9 cellular contexts compared by ENCODE assay signal in the genomic region with DNA sequence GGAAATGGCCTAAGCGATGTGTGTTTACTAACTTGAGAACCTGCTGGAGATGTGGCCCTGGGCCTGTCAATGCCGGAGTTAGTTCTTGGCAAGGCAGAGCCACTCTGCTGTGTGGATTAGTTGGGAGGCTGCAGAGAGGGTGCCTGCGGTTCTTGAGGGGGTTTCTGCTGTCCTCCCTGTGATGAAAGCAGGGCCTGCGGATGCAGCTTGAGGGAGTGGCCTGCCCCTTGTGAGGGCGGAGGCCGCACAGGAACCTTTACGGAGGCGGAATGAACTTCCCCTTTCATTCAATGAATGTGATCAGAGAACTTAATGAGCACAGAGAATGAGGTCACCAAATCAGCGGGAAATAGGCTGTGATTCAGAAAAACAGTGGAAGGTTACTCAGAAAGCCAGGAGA. TPM values are rescaled to one million over a fixed set of nuclear protein-coding genes. Genes with fewer than 3 reads are reported as not detected.
DNase-seq lines count a peak whose midpoint lies in the region; ATAC-seq lines count a peak whose summit lies in the region.
"Had no signal": no experiment of that assay in that cellular context is flagged by ENCODE, and none has a peak within 500 bp of the region (broad histone marks: within the 10 kb centered on the region; RNA-seq: fewer than 3 reads in every experiment).

No MANE protein-coding gene starts in this region.

- no peak overlapping the region for H4K8ac ChIP-seq in neuronal stem cell (ENCODE audit: low read depth, low read length)

- H3K36me3 Mint-ChIP-seq in activated naive CD8-positive, alpha-beta T cell treated with anti-CD3 and anti-CD28 coated beads, Interleukin-2, amount 10 ng/mL, durations not matched to agents 7 days and 5 days = peaks cover 2% of the 10 kb centered on the region

- peak; percentile 58 for ATAC-seq in GM19035 (IDR thresholded peaks at IDR 0.05; ENCODE audit: unreplicated experiment)
- ATAC-seq in activated naive CD8-positive, alpha-beta T cell treated with anti-CD3 and anti-CD28 coated beads, Interleukin-2, amount 10 ng/mL, durations not matched to agents 7 days and 5 days (ENCODE audit: low read depth) = peak; percentile 94

- WGBS in neuronal stem cell (ENCODE audit: extremely low coverage in 2 of 2, insufficient read length in 2 of 2, insufficient replicate concordance in 1 of 2), 2 donors = no CpG with 5 or more reads among the region's 9 CpGs

- H3K4me1 ChIP-seq in HUES6 (ENCODE audit: control insufficient read depth, insufficient read depth, low read length) = peaks cover 38% of the 10 kb centered on the region
- peaks cover 7 to 13% of the 10 kb centered on the region in 2 donors for H3K4me1 ChIP-seq in neuronal stem cell (ENCODE audit: control insufficient read depth in 2 of 2, insufficient read depth in 1 of 2, low read depth in 1 of 2, low read length in 2 of 2)
- H3K4me1 ChIP-seq: adrenal gland had no signal

- H2BK12ac ChIP-seq in neuronal stem cell (ENCODE audit: low read length) = no peak overlapping the region

- H3K4me3 Mint-ChIP-seq in activated naive CD8-positive, alpha-beta T cell treated with anti-CD3 and anti-CD28 coated beads, Interleukin-2, amount 10 ng/mL, durations not matched to agents 7 days and 5 days = peak overlapping the region; percentile 45

- H3K4ac ChIP-seq in neuronal stem cell (ENCODE audit: low read length) = no peak overlapping the region

- no peak overlapping the region for H3K27ac ChIP-seq in HUES6 (ENCODE audit: low read depth, low read length)
- peak overlapping the region; percentile 26 for H3K27ac ChIP-seq in neuronal stem cell (replicated peaks; ENCODE audit: low read length)
- H3K27ac ChIP-seq: adrenal gland had no signal

- H3K23ac ChIP-seq in neuronal stem cell (ENCODE audit: low read depth, low read length, poor library complexity) = no peak overlapping the region

- H3K36me3 ChIP-seq in HUES6 (ENCODE audit: control insufficient read depth, insufficient read depth, low read length) (no peaks in the 10 kb centered on the region), neuronal stem cell (replicated peaks in 1 of 2; ENCODE audit: control insufficient read depth in 2 of 2, insufficient read depth in 2 of 2, low read length in 2 of 2) (no peaks in the 10 kb centered on the region)
- H3K36me3 ChIP-seq: adrenal gland had no signal

- H3K4me1 Mint-ChIP-seq in activated naive CD8-positive, alpha-beta T cell treated with anti-CD3 and anti-CD28 coated beads, Interleukin-2, amount 10 ng/mL, durations not matched to agents 7 days and 5 days = peaks cover 16% of the 10 kb centered on the region

- H2AFZ ChIP-seq in neuronal stem cell (ENCODE audit: low read length) = peak overlapping the region; percentile 86

- POLR2A ChIA-PET in activated naive CD8-positive, alpha-beta T cell treated with anti-CD3 and anti-CD28 coated beads, Interleukin-2, amount 10 ng/mL, durations not matched to agents 7 days and 5 days (lab: Charles Lee) = no interaction called here

- H3K9me3 ChIP-seq in HUES6 (ENCODE audit: control insufficient read depth, insufficient read depth, low read depth, low read length) (0 out of 2 replicates have a peak, but pooled peaks cover 6% of the 10 kb centered on the region), neuronal stem cell (replicated peaks in 1 of 2; ENCODE audit: control insufficient read depth in 2 of 2, insufficient read depth in 1 of 2, low read depth in 1 of 2, low read length in 2 of 2) (no peaks in the 10 kb centered on the region)
- H3K9me3 ChIP-seq: adrenal gland had no signal

- H3K9ac ChIP-seq in HUES6 (ENCODE audit: low read length) = peak overlapping the region; percentile 10
- no peak overlapping the region for H3K9ac ChIP-seq in neuronal stem cell (ENCODE audit: low read depth, low read length, poor library complexity)

- H3K14ac ChIP-seq in neuronal stem cell (ENCODE audit: low read length) = no peak overlapping the region

- H3K27me3 Mint-ChIP-seq in activated naive CD8-positive, alpha-beta T cell treated with anti-CD3 and anti-CD28 coated beads, Interleukin-2, amount 10 ng/mL, durations not matched to agents 7 days and 5 days = peaks cover 2% of the 10 kb centered on the region

- H2BK5ac ChIP-seq in neuronal stem cell (ENCODE audit: low read length) = no peak overlapping the region

- H2AK5ac ChIP-seq in neuronal stem cell (ENCODE audit: low read depth, low read length) = no peak overlapping the region

- DNase-seq in activated naive CD8-positive, alpha-beta T cell treated with anti-CD3 and anti-CD28 coated beads, Interleukin-2, amount 10 ng/mL, durations not matched to agents 7 days and 5 days = peak; percentile 52
- DNase-seq in neuronal stem cell (ENCODE audit: low spot score) (peak; percentile 31), NCI-H2227 treated with DMSO at 0.1 percent for 48 hours (lab: John Stamatoyannopoulos, UW) (no peak), NCI-H1694 treated with DMSO at 0.1 percent for 48 hours (lab: John Stamatoyannopoulos, UW) (no peak), NCI-H1417 treated with DMSO at 0.1 percent for 48 hours (lab: John Stamatoyannopoulos, UW) (no peak), NCI-H2107 treated with DMSO at 0.1 percent for 48 hours (lab: John Stamatoyannopoulos, UW; ENCODE audit: unreplicated experiment) (no peak)

- no peak overlapping the region for H4K91ac ChIP-seq in neuronal stem cell (ENCODE audit: low read depth, low read length, poor library complexity)

- H3K4me3 ChIP-seq in HUES6 (ENCODE audit: low read depth, low read length) = no peak overlapping the region; the same call in 1 of the 2 replicates
- H3K4me3 ChIP-seq in neuronal stem cell (ENCODE audit: low read length in 2 of 2) = no peak overlapping the region
- H3K4me3 ChIP-seq: adrenal gland had no signal

- H3K9me3 Mint-ChIP-seq in activated naive CD8-positive, alpha-beta T cell treated with anti-CD3 and anti-CD28 coated beads, Interleukin-2, amount 10 ng/mL, durations not matched to agents 7 days and 5 days = peaks cover 2% of the 10 kb centered on the region

- no peak overlapping the region for H2BK120ac ChIP-seq in neuronal stem cell (ENCODE audit: low read depth, low read length)

- no peaks in the 10 kb centered on the region for H3K79me1 ChIP-seq in neuronal stem cell (ENCODE audit: low read depth, low read length)

- H2BK15ac ChIP-seq in neuronal stem cell (ENCODE audit: low read length) = no peak overlapping the region

- H3K27me3 ChIP-seq in HUES6 (ENCODE audit: control insufficient read depth, insufficient read depth, low read length) (peaks cover 10% of the 10 kb centered on the region), neuronal stem cell (ENCODE audit: control insufficient read depth in 3 of 3, insufficient read depth in 3 of 3, low read depth in 1 of 3, low read length in 3 of 3) (no peaks in the 10 kb centered on the region)

- H3K27ac Mint-ChIP-seq in activated naive CD8-positive, alpha-beta T cell treated with anti-CD3 and anti-CD28 coated beads, Interleukin-2, amount 10 ng/mL, durations not matched to agents 7 days and 5 days = peak overlapping the region; percentile 22

- no peak overlapping the region for H3K18ac ChIP-seq in neuronal stem cell (ENCODE audit: low read length)

- no peak overlapping the region for H3K4me2 ChIP-seq in neuronal stem cell (ENCODE audit: insufficient read depth, low read length, poor library complexity, severe bottlenecking)

RNA-seq across cellular contexts. Expression of a gene that starts 47.2 kb away (rescaled TPM):
- not detected for total RNA-seq in activated naive CD8-positive, alpha-beta T cell treated with anti-CD3 and anti-CD28 coated beads, Interleukin-2, amount 10 ng/mL, durations not matched to agents 7 days and 5 days
- 0.03 TPM for polyA plus RNA-seq in neuronal stem cell (2013, experiment 1 of 2)
- 0.06 TPM for polyA plus RNA-seq in neuronal stem cell (2013, experiment 2 of 2)

Comparison
In these comparisons a context has a peak if more than half of its experiments do, and no peak if none do; other contexts are left out.
1. DNase-seq: peak in activated naive CD8-positive, alpha-beta T cell treated with anti-CD3 and anti-CD28 coated beads, Interleukin-2, amount 10 ng/mL, durations not matched to agents 7 days and 5 days (single experiment) and neuronal stem cell (single experiment); none in NCI-H2227 treated with DMSO at 0.1 percent for 48 hours (single experiment), NCI-H1694 treated with DMSO at 0.1 percent for 48 hours (single experiment), NCI-H1417 treated with DMSO at 0.1 percent for 48 hours (single experiment) and NCI-H2107 treated with DMSO at 0.1 percent for 48 hours (single experiment).